ENCODE assay signal across 19 cellular contexts in the genomic region with DNA sequence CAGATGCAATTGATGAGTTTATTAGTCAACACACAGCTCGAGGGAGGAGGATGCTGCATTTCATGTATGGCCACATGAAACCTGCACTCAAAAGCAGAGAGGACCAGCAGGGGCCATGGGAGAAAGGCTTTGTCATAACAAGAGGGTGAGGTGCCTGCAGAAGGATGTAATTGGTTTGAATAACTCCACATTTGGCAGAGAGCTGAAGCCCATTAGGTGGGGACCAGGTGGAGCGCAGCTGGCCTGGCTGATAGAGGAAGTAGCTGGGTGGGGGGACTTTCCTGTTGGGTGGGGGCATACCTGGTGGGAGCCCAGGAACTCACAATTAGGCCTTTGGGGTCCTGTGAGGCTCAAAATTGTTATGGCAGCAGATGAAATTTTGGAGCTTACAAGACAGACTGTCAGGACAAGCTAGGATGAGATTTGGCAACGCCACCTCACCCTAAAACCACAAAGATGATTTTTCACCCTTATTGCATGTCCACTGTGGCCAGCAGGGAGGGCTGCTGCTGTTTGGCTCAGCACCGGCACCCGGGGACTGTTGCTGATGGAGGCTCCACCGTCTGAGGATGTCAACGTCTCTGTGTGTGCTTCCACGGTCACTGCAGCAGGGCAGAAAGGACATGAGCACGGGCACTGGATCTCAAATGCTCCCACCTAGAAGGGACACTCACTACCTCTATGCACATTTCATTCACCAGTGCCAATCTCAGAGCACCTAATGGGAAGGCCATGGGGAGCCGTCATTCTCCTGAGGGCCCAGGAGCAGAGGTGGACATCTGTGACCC.
A peak's percentile ranks its signal among the peaks of the same experiment; 100 is the strongest.
DNase-seq lines count a peak whose midpoint lies in the region; ATAC-seq, FAIRE-seq and TF ChIP-seq lines count a peak whose summit lies in the region.
"Had no signal": no experiment of that assay in that cellular context is flagged by ENCODE, and none has a peak within 500 bp of the region (broad histone marks: within the 10 kb centered on the region; RNA-seq: fewer than 3 reads in every experiment).

No MANE protein-coding gene starts in this region.

- WGBS in K562 (ENCODE audit: insufficient coverage, low coverage, missing lambda C conversion rate), result 1% methylated on average over 10 of the region's 10 CpGs

- ATAC-seq in K562 (peak; percentile 59), GM19395 (IDR thresholded peaks at IDR 0.05; ENCODE audit: unreplicated experiment) (no peak)
- ATAC-seq: esophagus mucosa; naive thymus-derived CD8-positive, alpha-beta T cell had no signal

- POLR2A ChIA-PET in K562 (lab: Yijun Ruan, JAX), result interaction anchor here (0.7 kb wide), 1 partner anchor 12 kb away, joined by 3 read pairs; no protein-coding TSS in a partner anchor

- TF ChIP-seq CTCF in K562 (IDR thresholded peaks at IDR 0.05 in 2 of 3, conservative IDR thresholded peaks at IDR 0.05 in 1 of 3; ENCODE audit: insufficient read depth in 2 of 3, low read depth in 1 of 3, low read length in 3 of 3), result peak in 2 of 3 experiments; percentile 16 to 21; a peak in 1 of 6 replicates
- TF ChIP-seq CTCF in type B pancreatic cell (conservative IDR thresholded peaks at IDR 0.05), result no peak

- H3K4me1 ChIP-seq in K562 (replicated peaks in 1 of 2; ENCODE audit: control insufficient read depth in 2 of 2, insufficient read depth in 2 of 2, low read length in 2 of 2), result no peaks in the 10 kb centered on the region
- H3K4me1 ChIP-seq: SJCRH30 had no signal

- in situ Hi-C loops in K562 (cut with MboI), result no loop called here

- DNase-seq in activated CD8-positive, alpha-beta memory T cell treated with anti-CD3 and anti-CD28 coated beads for 24 hours, result peak; percentile 30
- DNase-seq in activated CD8-positive, alpha-beta memory T cell treated with anti-CD3 and anti-CD28 coated beads, Interleukin-2, amount 50 U/mL, for 4 hours, result no peak
- peak; percentile 15 to 22 for DNase-seq in NCI-H1930 (lab: John Stamatoyannopoulos, UW)
- DNase-seq in K562 (ENCODE audit: extremely low read depth in 1 of 4, low spot score in 3 of 4), result peak in 1 of 4 experiments; percentile 7
- DNase-seq in type B pancreatic cell (ENCODE audit: extremely low spot score, unreplicated experiment), result peak; percentile 32
- no peak for DNase-seq in NAMALWA (ENCODE audit: low spot score)
- DNase-seq in NCI-H774 (lab: John Stamatoyannopoulos, UW), result no peak
- DNase-seq: activated naive CD4-positive, alpha-beta T cell treated with anti-CD3 and anti-CD28 coated beads for 36 hours; activated T-cell treated with anti-CD3 and anti-CD28 coated beads for 4 hours; mammary epithelial cell; naive thymus-derived CD8-positive, alpha-beta T cell; SJCRH30 had no signal

- TF ChIP-seq RAD21 in K562 (CRISPR knock-in tag; conservative IDR thresholded peaks at IDR 0.05 in 1 of 2, IDR thresholded peaks at IDR 0.05 in 1 of 2), result peak in 1 of 2 experiments; percentile 38; a peak in 1 of 4 replicates

- no peaks in the 10 kb centered on the region for H3K9me3 ChIP-seq in K562 (replicated peaks; ENCODE audit: control insufficient read depth, insufficient read depth, low read depth, low read length)
- H3K9me3 ChIP-seq: SJCRH30 had no signal

- no peak overlapping the region for H2AFZ ChIP-seq in K562 (ENCODE audit: low read depth, low read length)

- peaks cover 24% of the 10 kb centered on the region for H3K27me3 Mint-ChIP-seq in type B pancreatic cell

- H3K79me2 ChIP-seq in K562 (ENCODE audit: control insufficient read depth, insufficient read depth, low read length), result no peaks in the 10 kb centered on the region

- no peak overlapping the region for H3K27ac Mint-ChIP-seq in type B pancreatic cell
- H3K27ac Mint-ChIP-seq: activated naive CD4-positive, alpha-beta T cell treated with anti-CD3 and anti-CD28 coated beads for 36 hours; naive thymus-derived CD8-positive, alpha-beta T cell; stimulated activated naive CD8-positive, alpha-beta T cell treated with anti-CD3 and anti-CD28 coated beads, Interleukin-15, Interleukin-2, amounts not matched to agents 100 ng/mL and 50 ng/mL, for 24 hours had no signal

- H4K20me1 ChIP-seq in K562 (replicated peaks; ENCODE audit: control insufficient read depth, insufficient read depth, low read length), result 0 out of 2 replicates have a peak, but pooled peaks cover 7% of the 10 kb centered on the region

- no peaks in the 10 kb centered on the region for H3K36me3 ChIP-seq in K562 (ENCODE audit: control insufficient read depth, insufficient read depth, low read length)
- H3K36me3 ChIP-seq: SJCRH30 had no signal

- no peaks in the 10 kb centered on the region for H3K9me3 Mint-ChIP-seq in type B pancreatic cell
- H3K9me3 Mint-ChIP-seq: activated naive CD4-positive, alpha-beta T cell treated with anti-CD3 and anti-CD28 coated beads for 36 hours; naive thymus-derived CD8-positive, alpha-beta T cell; stimulated activated naive CD8-positive, alpha-beta T cell treated with anti-CD3 and anti-CD28 coated beads, Interleukin-15, Interleukin-2, amounts not matched to agents 100 ng/mL and 50 ng/mL, for 24 hours had no signal

- CTCF ChIA-PET in K562 (lab: Yijun Ruan, JAX; ENCODE audit: low intra/inter-chr PET ratio), result interaction anchor here (0.6 to 1.1 kb wide), 2 partner anchors 268 to 480 kb away, joined by 3 to 4 read pairs; no protein-coding TSS in a partner anchor

- no peak overlapping the region for H3K27ac ChIP-seq in K562 (ENCODE audit: extremely low read depth, low read depth, low read length)
- H3K27ac ChIP-seq: dorsolateral prefrontal cortex, SJCRH30 had no signal

- no TSS peak for BruUV-seq in K562 (replicated peaks; lab: Mats Ljungman, UMichigan)

- intact Hi-C loops in K562 (cut with micrococcal nuclease), result no loop called here

- H3K4me3 ChIP-seq in K562, result no peak overlapping the region
- H3K4me3 ChIP-seq: dorsolateral prefrontal cortex, SJCRH30 had no signal

- no peak for TF ChIP-seq POLR2A in K562 (conservative IDR thresholded peaks at IDR 0.05)

- FAIRE-seq in K562 (lab: Jason Lieb, UNC), result no peak
- FAIRE-seq: GM12891, HTR-8/SVneo, urothelium cell line had no signal

- no peaks in the 10 kb centered on the region for H3K36me3 Mint-ChIP-seq in type B pancreatic cell
- H3K36me3 Mint-ChIP-seq: naive thymus-derived CD8-positive, alpha-beta T cell had no signal

- no peak for TF ChIP-seq EP300 in K562 (IDR thresholded peaks at IDR 0.05; ENCODE audit: low read length)

- no peak overlapping the region for H3K4me2 ChIP-seq in K562 (ENCODE audit: insufficient read depth, low read length)

- no peaks in the 10 kb centered on the region for H3K4me1 Mint-ChIP-seq in type B pancreatic cell (ENCODE audit: unreplicated experiment)
- H3K4me1 Mint-ChIP-seq: naive thymus-derived CD8-positive, alpha-beta T cell had no signal

- no peaks in the 10 kb centered on the region for H3K9me1 ChIP-seq in K562 (ENCODE audit: control insufficient read depth, insufficient read depth, low read length)

- H3K27me3 ChIP-seq in K562 (ENCODE audit: control insufficient read depth in 2 of 2, insufficient read depth in 2 of 2, low read length in 2 of 2), result no peaks in the 10 kb centered on the region; a peak in 1 of 5 replicates

- H3K4me3 Mint-ChIP-seq in type B pancreatic cell, result no peak overlapping the region
- H3K4me3 Mint-ChIP-seq: activated naive CD4-positive, alpha-beta T cell treated with anti-CD3 and anti-CD28 coated beads for 36 hours; naive thymus-derived CD8-positive, alpha-beta T cell; stimulated activated naive CD8-positive, alpha-beta T cell treated with anti-CD3 and anti-CD28 coated beads, Interleukin-15, Interleukin-2, amounts not matched to agents 100 ng/mL and 50 ng/mL, for 24 hours had no signal

- H3K9ac ChIP-seq in K562 (ENCODE audit: insufficient read depth in 1 of 2, low read depth in 2 of 2, low read length in 2 of 2), result no peak overlapping the region

TF ChIP-seq in K562, 482 proteins besides CTCF, POLR2A, EP300 and RAD21 (continues in another document):
- no peak for TF ChIP-seq ZNF316 (IDR thresholded peaks at IDR 0.05)
- TF ChIP-seq, protein P1, sequence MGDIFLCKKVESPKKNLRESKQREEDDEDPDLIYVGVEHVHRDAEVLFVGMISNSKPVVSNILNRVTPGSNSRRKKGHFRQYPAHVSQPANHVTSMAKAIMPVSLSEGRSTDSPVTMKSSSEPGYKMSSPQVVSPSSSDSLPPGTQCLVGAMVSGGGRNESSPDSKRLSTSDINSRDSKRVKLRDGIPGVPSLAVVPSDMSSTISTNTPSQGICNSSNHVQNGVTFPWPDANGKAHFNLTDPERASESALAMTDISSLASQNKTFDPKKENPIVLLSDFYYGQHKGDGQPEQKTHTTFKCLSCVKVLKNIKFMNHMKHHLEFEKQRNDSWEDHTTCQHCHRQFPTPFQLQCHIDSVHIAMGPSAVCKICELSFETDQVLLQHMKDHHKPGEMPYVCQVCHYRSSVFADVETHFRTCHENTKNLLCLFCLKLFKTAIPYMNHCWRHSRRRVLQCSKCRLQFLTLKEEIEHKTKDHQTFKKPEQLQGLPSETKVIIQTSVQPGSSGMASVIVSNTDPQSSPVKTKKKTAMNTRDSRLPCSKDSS (IDR thresholded peaks at IDR 0.05; ENCODE audit: low read depth, partially characterized antibody), result no peak
- TF ChIP-seq, protein P2, sequence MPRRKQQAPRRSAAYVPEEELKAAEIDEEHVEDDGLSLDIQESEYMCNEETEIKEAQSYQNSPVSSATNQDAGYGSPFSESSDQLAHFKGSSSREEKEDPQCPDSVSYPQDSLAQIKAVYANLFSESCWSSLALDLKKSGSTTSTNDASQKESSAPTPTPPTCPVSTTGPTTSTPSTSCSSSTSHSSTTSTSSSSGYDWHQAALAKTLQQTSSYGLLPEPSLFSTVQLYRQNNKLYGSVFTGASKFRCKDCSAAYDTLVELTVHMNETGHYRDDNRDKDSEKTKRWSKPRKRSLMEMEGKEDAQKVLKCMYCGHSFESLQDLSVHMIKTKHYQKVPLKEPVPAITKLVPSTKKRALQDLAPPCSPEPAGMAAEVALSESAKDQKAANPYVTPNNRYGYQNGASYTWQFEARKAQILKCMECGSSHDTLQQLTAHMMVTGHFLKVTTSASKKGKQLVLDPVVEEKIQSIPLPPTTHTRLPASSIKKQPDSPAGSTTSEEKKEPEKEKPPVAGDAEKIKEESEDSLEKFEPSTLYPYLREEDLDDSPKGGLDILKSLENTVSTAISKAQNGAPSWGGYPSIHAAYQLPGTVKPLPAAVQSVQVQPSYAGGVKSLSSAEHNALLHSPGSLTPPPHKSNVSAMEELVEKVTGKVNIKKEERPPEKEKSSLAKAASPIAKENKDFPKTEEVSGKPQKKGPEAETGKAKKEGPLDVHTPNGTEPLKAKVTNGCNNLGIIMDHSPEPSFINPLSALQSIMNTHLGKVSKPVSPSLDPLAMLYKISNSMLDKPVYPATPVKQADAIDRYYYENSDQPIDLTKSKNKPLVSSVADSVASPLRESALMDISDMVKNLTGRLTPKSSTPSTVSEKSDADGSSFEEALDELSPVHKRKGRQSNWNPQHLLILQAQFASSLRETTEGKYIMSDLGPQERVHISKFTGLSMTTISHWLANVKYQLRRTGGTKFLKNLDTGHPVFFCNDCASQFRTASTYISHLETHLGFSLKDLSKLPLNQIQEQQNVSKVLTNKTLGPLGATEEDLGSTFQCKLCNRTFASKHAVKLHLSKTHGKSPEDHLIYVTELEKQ (CRISPR knock-in tag; IDR thresholded peaks at IDR 0.05), result no peak

Comparison
In these comparisons a context has a peak if more than half of its experiments do, and no peak if none do; other contexts are left out.
1. DNase-seq: peak in activated CD8-positive, alpha-beta memory T cell treated with anti-CD3 and anti-CD28 coated beads for 24 hours (single experiment), NCI-H1930 (2 of 2) and type B pancreatic cell (single experiment); none in activated CD8-positive, alpha-beta memory T cell treated with anti-CD3 and anti-CD28 coated beads, Interleukin-2, amount 50 U/mL, for 4 hours (single experiment), NAMALWA (single experiment) and NCI-H774 (single experiment).